In genomic region chr17:6473128-6473767, GRCh38 we compare ENCODE assay signal across 8 cellular contexts. TPM values are rescaled to one million over a fixed set of nuclear protein-coding genes. Genes with fewer than 3 reads are reported as not detected.
DNase-seq lines count a peak whose midpoint lies in the region; ATAC-seq and TF ChIP-seq lines count a peak whose summit lies in the region.

No MANE protein-coding gene starts in this region.

- TF ChIP-seq CTCF in left ventricle myocardium inferior (IDR thresholded peaks at IDR 0.05; ENCODE audit: borderline replicate concordance): peak; percentile 95

- H3K9me3 ChIP-seq in left ventricle myocardium inferior (replicated peaks): no peaks in the 10 kb centered on the region

- DNase-seq in DMS79 (lab: John Stamatoyannopoulos, UW): peak; percentile 20
- DNase-seq in LHCN-M2 (ENCODE audit: low read depth): peak; percentile 64
- peak in 4 of 5 donors; percentile 38 to 59 (median 47) for DNase-seq in T-helper 1 cell
- peak; percentile 5 for DNase-seq in amniotic stem cell (lab: John Stamatoyannopoulos, UW)
- DNase-seq in left ventricle myocardium inferior: peak; percentile 68
- DNase-seq in retina: peak; percentile 87

- no peak overlapping the region for H3K27ac ChIP-seq in left ventricle myocardium inferior (replicated peaks)

- H3K36me3 ChIP-seq in left ventricle myocardium inferior: no peaks in the 10 kb centered on the region

- intact Hi-C loops in left ventricle myocardium inferior (cut with micrococcal nuclease): no loop called here

- H3K27me3 ChIP-seq in left ventricle myocardium inferior (ENCODE audit: low read depth): peaks cover 4% of the 10 kb centered on the region

- ATAC-seq in GM18519 (IDR thresholded peaks at IDR 0.05; ENCODE audit: low FRiP score, unreplicated experiment) (no peak), HG03280 (IDR thresholded peaks at IDR 0.05; ENCODE audit: unreplicated experiment) (no peak)

- H3K4me3 ChIP-seq in left ventricle myocardium inferior: no peak overlapping the region

- no peaks in the 10 kb centered on the region for H3K4me1 ChIP-seq in left ventricle myocardium inferior

RNA-seq across cellular contexts. Expression of gene PIMREG, which starts 29.0 kb away (rescaled TPM):
- total RNA-seq in LHCN-M2 (2014; rRNA removed) (91.4 and 94.6 TPM in 2 replicates), left ventricle myocardium inferior (0.19 TPM)
- 40.8 TPM for polyA plus RNA-seq in LHCN-M2 (2012)

RNA-seq across cellular contexts. Expression of gene AIPL1, which starts 38.3 kb away (rescaled TPM):
- not detected in 2 replicates for total RNA-seq in LHCN-M2 (2014; rRNA removed)
- polyA plus RNA-seq in LHCN-M2 (2012): not detected
- total RNA-seq in left ventricle myocardium inferior: not detected

Comparison
In these comparisons a context has a peak if more than half of its experiments do, and no peak if none do; other contexts are left out.
1. DNase-seq: peak in every context shown above with its lines; median percentile 87 in retina; 68 in left ventricle myocardium inferior; 64 in LHCN-M2; 47 in T-helper 1 cell; 20 in DMS79; 5 in amniotic stem cell.
2. RNA of gene PIMREG, which starts 29.0 kb away (total RNA-seq): 91.4 to 94.6 TPM in LHCN-M2; 0.19 TPM in left ventricle myocardium inferior (single experiment); every median in the first group is over 10 times any median in the second.